8 cellular contexts compared by ENCODE assay signal in genomic region chr4:27692098-27692679, GRCh38.
DNase-seq lines count a peak whose midpoint lies in the region; ATAC-seq and TF ChIP-seq lines count a peak whose summit lies in the region.

No MANE protein-coding gene starts in this region.

- H3K4me3 ChIP-seq in retinal pigment epithelial cell (ENCODE audit: low read length) = no peak overlapping the region

- peak; percentile 90 for ATAC-seq in GM18861 (IDR thresholded peaks at IDR 0.05; ENCODE audit: unreplicated experiment)
- ATAC-seq in HG03060 (IDR thresholded peaks at IDR 0.05; ENCODE audit: low read depth, unreplicated experiment) = peak; percentile 77

- H3K27ac ChIP-seq in C4-2B = no peak overlapping the region

- in situ Hi-C loops in G401 (cut with HindIII; ENCODE audit: low sequenced_read_pairs) = no loop called here

- DNase-seq in NCI-H460 (ENCODE audit: extremely low read depth, low read depth) = peak; percentile 29
- DNase-seq in ecto neural progenitor cell (ENCODE audit: low spot score) = peak; percentile 50
- no peak for DNase-seq in retinal pigment epithelial cell (ENCODE audit: low read depth)
- no peak for DNase-seq in G401 (ENCODE audit: low spot score)
- no peak for DNase-seq in activated CD4-positive, alpha-beta T cell treated with anti-CD3 and anti-CD28 coated beads for 4 hours

- peak; percentile 77 for TF ChIP-seq CTCF in C4-2B (conservative IDR thresholded peaks at IDR 0.05)
- TF ChIP-seq CTCF in retinal pigment epithelial cell (conservative IDR thresholded peaks at IDR 0.05; ENCODE audit: low read depth, low read length) = peak; percentile 75

Comparison
In these comparisons a context has a peak if more than half of its experiments do, and no peak if none do; other contexts are left out.
1. DNase-seq: peak in NCI-H460 (single experiment) and ecto neural progenitor cell (single experiment); none in retinal pigment epithelial cell (single experiment), G401 (single experiment) and activated CD4-positive, alpha-beta T cell treated with anti-CD3 and anti-CD28 coated beads for 4 hours (0 of 2).